25 cellular contexts compared by ENCODE assay signal in the genomic region with DNA sequence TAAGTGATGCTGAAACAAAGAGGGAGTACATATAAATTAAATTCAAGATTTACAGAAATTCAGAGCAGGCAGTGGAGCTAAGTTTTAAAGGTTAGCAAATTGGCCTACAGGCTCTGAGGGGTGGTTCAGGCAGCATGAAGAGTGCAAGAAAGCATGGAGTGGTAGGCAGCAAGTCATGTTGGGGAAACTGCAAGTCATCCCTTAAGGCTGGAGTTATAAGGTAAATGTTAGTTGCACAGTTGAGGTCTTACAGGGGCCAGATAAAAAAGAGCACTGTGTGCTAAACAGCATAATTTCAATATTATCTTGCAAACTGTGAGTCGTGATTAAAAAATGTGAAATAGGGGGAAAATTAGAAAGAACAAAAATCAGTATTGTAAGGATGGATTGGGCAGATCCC.
"Had no signal": no experiment of that assay in that cellular context is flagged by ENCODE, and none has a peak within 500 bp of the region (broad histone marks: within the 10 kb centered on the region; RNA-seq: fewer than 3 reads in every experiment).

No MANE protein-coding gene starts in this region.

- DNase-seq: activated B cell treated with CpG ODN at 0.5 μM for 24 hours; activated CD4-positive, alpha-beta memory T cell treated with anti-CD3 and anti-CD28 coated beads, Interleukin-2, amount 10 ng/mL, durations not matched to agents 7 days and 5 days; activated CD4-positive, alpha-beta T cell treated with anti-CD3 and anti-CD28 coated beads for 4 hours; activated CD8-positive, alpha-beta memory T cell treated with anti-CD3 and anti-CD28 coated beads, Interleukin-2, amount 10 ng/mL, durations not matched to agents 7 days and 5 days; activated naive CD4-positive, alpha-beta T cell; activated T-cell treated with anti-CD3 and anti-CD28 coated beads, Interleukin-2, amount 50 U/mL, for 1 hour; anterior cingulate cortex; cerebellar nuclear complex; effector CD4-positive, alpha-beta T cell; hippocampal formation; islet precursor cell; left colon; lower lobe of right lung; natural killer cell; ovary; psoas muscle; right cardiac atrium; small intestine; stimulated activated CD4-positive, alpha-beta T cell treated with anti-CD3 and anti-CD28 coated beads, Interleukin-15, amount 100 ng/mL, for 24 hours; stimulated activated CD4-positive, alpha-beta T cell treated with anti-CD3 and anti-CD28 coated beads, Interleukin-2, amount 100 ng/mL, for 48 hours; uterus had no signal

- H3K27ac ChIP-seq: breast epithelium, esophagus muscularis mucosa, lower lobe of right lung, ovary, psoas muscle, tibial nerve, uterus had no signal

- ATAC-seq: activated CD8-positive, alpha-beta memory T cell treated with anti-CD3 and anti-CD28 coated beads, Interleukin-2, amount 10 ng/mL, durations not matched to agents 7 days and 5 days; activated T-helper 17 cell treated with anti-CD3 and anti-CD28 coated beads, Interleukin-2, amount 50 U/mL, for 72 hours; left colon; lower lobe of right lung; natural killer cell; psoas muscle; right cardiac atrium had no signal

- H3K27me3 ChIP-seq: breast epithelium, esophagus muscularis mucosa, ovary, tibial nerve, uterus had no signal

- H3K4me3 ChIP-seq: breast epithelium, esophagus muscularis mucosa, lower lobe of right lung, ovary, psoas muscle, tibial nerve, uterus had no signal

- H3K4me1 ChIP-seq: breast epithelium, esophagus muscularis mucosa, lower lobe of right lung, psoas muscle, tibial nerve had no signal

- H3K36me3 ChIP-seq: breast epithelium, lower lobe of right lung, ovary, uterus had no signal
